In the genomic region with DNA sequence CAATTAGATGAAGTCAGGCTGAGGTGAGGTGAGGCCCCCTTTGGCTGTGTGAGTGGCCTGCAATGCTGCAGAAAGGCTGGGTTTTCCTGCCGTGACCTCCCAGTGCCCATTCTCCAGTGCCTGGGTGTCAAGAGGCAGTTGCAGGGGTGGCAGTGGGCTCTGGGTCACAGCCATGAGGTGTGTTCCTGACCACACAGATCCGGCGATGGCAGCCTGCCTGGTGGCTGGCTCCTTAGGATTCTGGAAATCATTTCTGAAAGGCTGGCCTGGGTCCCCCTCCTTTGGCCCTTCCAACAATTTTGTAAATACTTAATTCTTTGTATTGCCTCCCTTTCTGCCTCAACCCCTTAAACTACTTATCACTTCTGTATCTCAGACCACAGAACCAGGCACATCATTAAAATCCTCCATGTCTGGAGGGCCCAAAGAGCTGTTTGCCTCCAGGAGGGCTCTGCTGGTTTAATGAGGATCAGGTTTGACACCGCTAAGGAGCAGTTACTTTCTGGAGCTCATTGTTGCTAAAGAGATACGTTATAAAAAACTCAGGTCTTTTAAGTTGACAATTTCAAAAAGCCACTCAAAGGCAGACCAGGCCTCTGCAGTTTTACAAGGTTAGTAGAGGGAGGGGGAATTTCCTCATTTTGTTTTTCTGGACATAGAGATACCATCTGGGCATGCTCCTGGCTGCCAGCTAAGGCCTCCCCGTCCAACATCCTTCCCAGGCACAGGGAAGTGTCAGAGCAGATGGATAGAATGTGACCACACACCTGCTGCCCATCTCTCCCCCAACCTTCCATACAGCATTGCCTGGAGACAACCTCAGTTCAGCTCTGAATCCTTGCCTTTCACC, we compare ENCODE assay signal across 18 cellular contexts.
A peak's percentile ranks its signal among the peaks of the same experiment; 100 is the strongest.
DNase-seq lines count a peak whose midpoint lies in the region; ATAC-seq and TF ChIP-seq lines count a peak whose summit lies in the region.
"Had no signal": no experiment of that assay in that cellular context is flagged by ENCODE, and none has a peak within 500 bp of the region (broad histone marks: within the 10 kb centered on the region; RNA-seq: fewer than 3 reads in every experiment).

No MANE protein-coding gene starts in this region.

- peaks cover 6% of the 10 kb centered on the region for H3K36me3 Mint-ChIP-seq in mesothelial cell of epicardium

- peaks cover 43% of the 10 kb centered on the region for H3K4me1 Mint-ChIP-seq in mesothelial cell of epicardium

- no peak for TF ChIP-seq CTCF in mesothelial cell of epicardium (IDR thresholded peaks at IDR 0.05; ENCODE audit: unreplicated experiment)

- no peaks in the 10 kb centered on the region for H3K27me3 Mint-ChIP-seq in mesothelial cell of epicardium (ENCODE audit: low read depth)

- ATAC-seq in SK-N-SH treated with all-trans-retinoic acid at 6 μM for 48 hours, result no peak; the same call in 2 of the 3 replicates
- ATAC-seq in GM21825 (IDR thresholded peaks at IDR 0.05; ENCODE audit: unreplicated experiment), result no peak
- ATAC-seq: activated T-cell treated with anti-CD3 and anti-CD28 coated beads, Interleukin-2, amount 50 U/mL, for 72 hours had no signal

- no peak overlapping the region for H3K4me3 Mint-ChIP-seq in mesothelial cell of epicardium
- H3K4me3 Mint-ChIP-seq: activated T-cell treated with anti-CD3 and anti-CD28 coated beads, Interleukin-2, amount 50 U/mL, for 72 hours had no signal

- peak overlapping the region; percentile 71 for H3K27ac Mint-ChIP-seq in mesothelial cell of epicardium
- H3K27ac Mint-ChIP-seq: activated T-cell treated with anti-CD3 and anti-CD28 coated beads, Interleukin-2, amount 50 U/mL, for 72 hours had no signal

- DNase-seq in DMS53 (lab: John Stamatoyannopoulos, UW), result peak; percentile 20
- no peak for DNase-seq in DMS53 treated with DMSO at 0.1 percent for 48 hours (lab: John Stamatoyannopoulos, UW; ENCODE audit: unreplicated experiment)
- DNase-seq in ELF-1 (ENCODE audit: low read depth, low spot score), result peak; percentile 17
- no peak for DNase-seq in mesothelial cell of epicardium (ENCODE audit: low spot score in 2 of 2, unreplicated experiment in 2 of 2)
- DNase-seq in MV-4-11 (lab: John Stamatoyannopoulos, UW), result no peak
- DNase-seq in COLO668 (lab: John Stamatoyannopoulos, UW; ENCODE audit: unreplicated experiment), result no peak
- DNase-seq: activated CD4-positive, alpha-beta T cell treated with anti-CD3 and anti-CD28 coated beads for 1 hour; activated naive CD4-positive, alpha-beta T cell treated with anti-CD3 and anti-CD28 coated beads, Interleukin-2, amount 50 U/mL, for 16 hours; activated T-cell treated with anti-CD3 and anti-CD28 coated beads, Interleukin-2, amount 50 U/mL, for 72 hours; AML-193; GDM1; GM23248; NCI-H2029 treated with DMSO at 0.1 percent for 48 hours; stimulated activated CD4-positive, alpha-beta T cell treated with anti-CD3 and anti-CD28 coated beads, Interleukin-12 subunit alpha, Interleukin-12 subunit beta, amount 100 ng/mL, for 4 hours; T1000; uterus had no signal

- no peaks in the 10 kb centered on the region for H3K9me3 Mint-ChIP-seq in mesothelial cell of epicardium
- H3K9me3 Mint-ChIP-seq: activated T-cell treated with anti-CD3 and anti-CD28 coated beads, Interleukin-2, amount 50 U/mL, for 72 hours had no signal

TF ChIP-seq in SK-N-SH treated with all-trans-retinoic acid at 6 μM for 48 hours, 23 proteins besides CTCF, POLR2A, EP300 and RAD21:
- 0 out of 2 replicates have a peak, but pooled peaks have one; percentile 30 for TF ChIP-seq TCF4 (CRISPR knock-in tag; IDR thresholded peaks at IDR 0.05; ENCODE audit: borderline replicate concordance)
- TF ChIP-seq, protein P1, sequence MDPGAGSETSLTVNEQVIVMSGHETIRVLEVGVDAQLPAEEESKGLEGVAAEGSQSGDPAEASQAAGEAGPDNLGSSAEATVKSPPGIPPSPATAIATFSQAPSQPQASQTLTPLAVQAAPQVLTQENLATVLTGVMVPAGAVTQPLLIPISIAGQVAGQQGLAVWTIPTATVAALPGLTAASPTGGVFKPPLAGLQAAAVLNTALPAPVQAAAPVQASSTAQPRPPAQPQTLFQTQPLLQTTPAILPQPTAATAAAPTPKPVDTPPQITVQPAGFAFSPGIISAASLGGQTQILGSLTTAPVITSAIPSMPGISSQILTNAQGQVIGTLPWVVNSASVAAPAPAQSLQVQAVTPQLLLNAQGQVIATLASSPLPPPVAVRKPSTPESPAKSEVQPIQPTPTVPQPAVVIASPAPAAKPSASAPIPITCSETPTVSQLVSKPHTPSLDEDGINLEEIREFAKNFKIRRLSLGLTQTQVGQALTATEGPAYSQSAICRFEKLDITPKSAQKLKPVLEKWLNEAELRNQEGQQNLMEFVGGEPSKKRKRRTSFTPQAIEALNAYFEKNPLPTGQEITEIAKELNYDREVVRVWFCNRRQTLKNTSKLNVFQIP (CRISPR knock-in tag; IDR thresholded peaks at IDR 0.05; ENCODE audit: borderline replicate concordance, low read depth), result no peak

Comparison
In these comparisons a context has a peak if more than half of its experiments do, and no peak if none do; other contexts are left out.
1. DNase-seq: peak in DMS53 (single experiment) and ELF-1 (single experiment); none in DMS53 treated with DMSO at 0.1 percent for 48 hours (single experiment), mesothelial cell of epicardium (0 of 2), MV-4-11 (single experiment) and COLO668 (single experiment).